8 cellular contexts compared by ENCODE assay signal in the genomic region with DNA sequence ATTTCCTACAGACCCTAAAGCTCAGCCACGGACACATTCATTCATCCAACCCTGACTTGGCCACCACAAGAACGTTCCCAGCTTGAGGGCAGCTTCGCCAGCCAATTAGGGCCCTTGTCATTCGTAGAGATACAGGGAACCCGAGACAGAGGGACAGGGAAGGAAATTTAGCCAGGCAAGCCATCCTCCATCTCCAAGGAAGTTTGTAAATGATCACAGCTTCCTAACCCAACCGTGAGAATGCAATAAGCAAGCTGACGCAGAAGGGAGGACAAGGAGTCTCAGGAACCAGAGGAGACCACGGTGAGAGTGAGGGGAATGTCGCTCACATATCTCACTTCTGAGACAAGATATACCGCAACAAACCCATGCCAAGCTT. TPM values are rescaled to one million over a fixed set of nuclear protein-coding genes. Genes with fewer than 3 reads are reported as not detected.
A peak's percentile ranks its signal among the peaks of the same experiment; 100 is the strongest.
DNase-seq lines count a peak whose midpoint lies in the region; ATAC-seq, FAIRE-seq and TF ChIP-seq lines count a peak whose summit lies in the region.

No MANE protein-coding gene starts in this region.

- no peak overlapping the region for H2AFZ ChIP-seq in GM23248
- H2AFZ ChIP-seq in SU-DHL-6 (ENCODE audit: low read depth, low read length, severe bottlenecking), result no peak overlapping the region

- peak overlapping the region; percentile 96 for H3K4me2 ChIP-seq in GM23248 (ENCODE audit: unreplicated experiment)
- peak overlapping the region; percentile 58 for H3K4me2 ChIP-seq in SU-DHL-6 (ENCODE audit: low read depth, low read length, poor library complexity, severe bottlenecking)

- H3K36me3 ChIP-seq in GM23248 (ENCODE audit: low read depth) (peaks cover 4% of the 10 kb centered on the region; the same call in 1 of the 2 replicates), SU-DHL-6 (ENCODE audit: low read length) (no peaks in the 10 kb centered on the region)

- 2% methylated on average over 10 of the region's 10 CpGs for WGBS in GM23248 (ENCODE audit: low coverage in 1 of 2, low lambda C conversion rate in 2 of 2, missing lambda C conversion rate in 2 of 2), 2 experiments

- no peak for TF ChIP-seq CTCF in SU-DHL-6 (IDR thresholded peaks at IDR 0.05; ENCODE audit: insufficient read depth, low read length, poor library complexity, severe bottlenecking)
- TF ChIP-seq CTCF in foreskin fibroblast (IDR thresholded peaks at IDR 0.05; ENCODE audit: low read depth, low read length), result no peak

- H4K20me1 ChIP-seq in GM23248 (ENCODE audit: insufficient read depth) (no peaks in the 10 kb centered on the region), SU-DHL-6 (ENCODE audit: low read depth, low read length) (no peaks in the 10 kb centered on the region)

- no peaks in the 10 kb centered on the region for H3K9me3 ChIP-seq in GM23248 (ENCODE audit: low read depth)
- H3K9me3 ChIP-seq in SU-DHL-6 (ENCODE audit: insufficient read depth, low read length), result no peaks in the 10 kb centered on the region

- in situ Hi-C loops in GM23248 (cut with MboI), result no loop called here

- H3F3A ChIP-seq in GM23248 (ENCODE audit: insufficient read depth) (peaks cover 55% of the 10 kb centered on the region), SU-DHL-6 (ENCODE audit: insufficient read depth) (peaks cover 9% of the 10 kb centered on the region)

- H3K4me3 ChIP-seq in GM23248, result peak overlapping the region; percentile 92
- no peak overlapping the region for H3K4me3 ChIP-seq in SU-DHL-6 (ENCODE audit: insufficient read depth, low read length, poor library complexity, severe bottlenecking)
- H3K4me3 ChIP-seq in foreskin fibroblast (ENCODE audit: low read depth in 1 of 2, low read length in 2 of 2), result peak overlapping the region; percentile 94
- peak overlapping the region; percentile 55 to 87 (median 80) for H3K4me3 ChIP-seq in skin epidermis

- no peaks in the 10 kb centered on the region for H3K27me3 ChIP-seq in GM23248 (replicated peaks; ENCODE audit: insufficient read depth)
- H3K27me3 ChIP-seq in SU-DHL-6 (ENCODE audit: low read length), result no peaks in the 10 kb centered on the region

- peaks cover 46% of the 10 kb centered on the region for H3K4me1 ChIP-seq in GM23248 (ENCODE audit: insufficient read depth)

- FAIRE-seq in HTR-8/SVneo (lab: Jason Lieb, UNC), result no peak

- peak; percentile 66 for DNase-seq in GM23248
- no peak for DNase-seq in foreskin fibroblast
- no peak for DNase-seq in NCI-H526 (lab: John Stamatoyannopoulos, UW)
- DNase-seq in HTR-8/SVneo (ENCODE audit: insufficient read length, low spot score), result no peak

- ATAC-seq in HG03520 (IDR thresholded peaks at IDR 0.05; ENCODE audit: unreplicated experiment), result no peak
- ATAC-seq in GM18511 (IDR thresholded peaks at IDR 0.05; ENCODE audit: unreplicated experiment), result no peak

- H3K79me2 ChIP-seq in GM23248 (ENCODE audit: insufficient read depth) (peaks cover 75% of the 10 kb centered on the region), SU-DHL-6 (ENCODE audit: insufficient read depth, low read length) (no peaks in the 10 kb centered on the region)

- no peaks in the 10 kb centered on the region for H3K9me2 ChIP-seq in GM23248 (ENCODE audit: insufficient read depth)
- no peaks in the 10 kb centered on the region for H3K9me2 ChIP-seq in SU-DHL-6 (replicated peaks; ENCODE audit: insufficient read depth, low read length)

- H3K27ac ChIP-seq in GM23248 (peak overlapping the region; percentile 93), SU-DHL-6 (ENCODE audit: low read depth, low read length) (no peak overlapping the region), skin epidermis (peak overlapping the region in 18 of 21 experiments; percentile 19 to 99 (median 94))

- peak overlapping the region; percentile 98 for H3K9ac ChIP-seq in GM23248
- H3K9ac ChIP-seq in SU-DHL-6 (ENCODE audit: low read length), result no peak overlapping the region

RNA-seq across cellular contexts. Expression of a gene that starts 1.4 kb away (rescaled TPM):
- 174 and 182 TPM in 2 replicates for total RNA-seq in GM23248 (2014; rRNA removed; shearing (Covaris generic))
- polyA plus RNA-seq in GM23248 (2016; fragmentation: Nextera tagmentation; extraction: Ambion mirVana), result 141 and 145 TPM in 2 replicates
